ENCODE assay signal across 8 cellular contexts in the genomic region with DNA sequence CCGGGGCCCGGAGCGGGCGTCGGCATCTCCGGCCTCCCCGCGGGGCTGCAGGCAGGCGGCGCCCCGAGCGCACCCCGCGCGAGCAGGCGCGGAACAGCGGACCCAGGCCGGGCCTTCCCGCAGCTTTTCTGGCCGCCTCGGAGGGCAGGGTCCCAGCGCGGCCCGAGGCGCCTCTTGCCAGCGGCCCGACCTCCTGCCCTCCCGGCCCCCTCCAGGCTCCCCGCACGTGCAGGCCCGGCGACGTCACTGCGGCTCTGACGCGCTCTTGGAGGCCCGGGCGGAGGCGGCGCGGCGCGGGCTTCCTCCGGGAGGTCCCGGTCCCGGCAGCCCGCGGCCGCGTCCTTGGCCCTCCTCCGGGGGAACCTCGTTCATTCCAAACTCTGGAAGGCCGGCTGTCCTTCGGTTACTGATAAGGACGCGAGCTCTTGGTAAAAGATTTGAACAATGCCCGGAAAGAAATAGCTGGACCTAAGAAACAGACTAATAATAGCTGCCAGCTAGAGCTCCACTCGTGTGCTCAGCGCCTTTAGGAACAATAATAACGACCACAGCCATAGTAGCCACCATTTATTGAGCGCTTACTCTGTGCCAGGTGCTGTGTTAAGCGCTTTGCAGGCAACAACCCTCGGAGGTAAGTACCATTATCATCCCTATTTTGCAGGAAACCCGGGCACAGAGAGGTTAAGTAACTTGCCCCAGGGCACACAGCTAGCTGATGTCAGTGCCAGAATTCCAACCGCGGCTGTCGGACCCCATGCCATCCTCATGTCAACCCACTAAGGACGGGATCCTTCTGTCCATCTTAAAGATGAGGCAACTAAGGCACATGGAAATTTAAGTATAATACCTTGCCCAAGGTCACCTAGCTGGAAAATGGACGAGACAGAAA. TPM values are rescaled to one million over a fixed set of nuclear protein-coding genes. Genes with fewer than 3 reads are reported as not detected.
A peak's percentile ranks its signal among the peaks of the same experiment; 100 is the strongest.
DNase-seq lines count a peak whose midpoint lies in the region; ATAC-seq, FAIRE-seq and TF ChIP-seq lines count a peak whose summit lies in the region.

No MANE protein-coding gene starts in this region.

- no peak overlapping the region for H3K27ac ChIP-seq in neutrophil
- peak overlapping the region in 3 of 4 donors; percentile 25 to 81 (median 71) for H3K27ac ChIP-seq in tibial nerve

- FAIRE-seq in RCC 7860 (lab: Jason Lieb, UNC) (no peak), frontal cortex (lab: Jason Lieb, UNC) (no peak)

- 2% methylated on average over 12 to 30 of the region's 70 CpGs for WGBS in tibial nerve, 2 donors

- DNase-seq in NCI-H748 (lab: John Stamatoyannopoulos, UW; ENCODE audit: unreplicated experiment) (peak; percentile 54), NCI-H748 treated with DMSO at 0.1 percent for 48 hours (lab: John Stamatoyannopoulos, UW) (no peak), RCC 7860 (ENCODE audit: low spot score) (peak; percentile 18), frontal cortex (ENCODE audit: low spot score in 2 of 2) (peak; percentile 66), tibial nerve (ENCODE audit: low spot score in 2 of 2) (peak; percentile 22 to 32)
- DNase-seq in activated effector memory CD4-positive, alpha-beta T cell treated with anti-CD3 and anti-CD28 coated beads, Interleukin-2, amount 50 U/mL, for 16 hours: peak; percentile 86

- TF ChIP-seq CTCF in neutrophil (IDR thresholded peaks at IDR 0.05) (no peak), tibial nerve (IDR thresholded peaks at IDR 0.05) (peak in 2 of 5 experiments; percentile 15 to 29)

- H3K36me3 ChIP-seq in neutrophil: no peaks in the 10 kb centered on the region
- H3K36me3 ChIP-seq in tibial nerve: no peaks in the 10 kb centered on the region

- H3K4me3 ChIP-seq in neutrophil (ENCODE audit: low read depth in 1 of 2, low read length in 1 of 2) (peak overlapping the region; percentile 58 to 59), tibial nerve (peak overlapping the region; percentile 28 to 57 (median 30))

- no peak for TF ChIP-seq EP300 in tibial nerve (IDR thresholded peaks at IDR 0.05)

- H3K9me3 ChIP-seq in neutrophil (no peaks in the 10 kb centered on the region), tibial nerve (peaks cover 0 to 7% (median 0%) of the 10 kb centered on the region in 4 donors)

- H3K27me3 ChIP-seq in neutrophil (peaks cover 45% of the 10 kb centered on the region), tibial nerve (peaks cover 0 to 28% of the 10 kb centered on the region in 2 donors)

- TF ChIP-seq POLR2A in tibial nerve (IDR thresholded peaks at IDR 0.05): peak; percentile 22 to 24

- no peak for ATAC-seq in GM21737 (IDR thresholded peaks at IDR 0.05; ENCODE audit: unreplicated experiment)

- peaks cover 43 to 44% of the 10 kb centered on the region in 2 experiments for H3K4me1 ChIP-seq in neutrophil (ENCODE audit: control insufficient read depth in 1 of 2, insufficient read depth in 1 of 2, low read depth in 1 of 2, low read length in 1 of 2)
- H3K4me1 ChIP-seq in tibial nerve: peaks cover 0 to 39% (median 24%) of the 10 kb centered on the region in 4 donors

RNA-seq across cellular contexts. Expression of gene CREB3L1, which starts 39.1 kb away (rescaled TPM):
- total RNA-seq in frontal cortex (0.41 TPM), tibial nerve (1 to 10 TPM; 2.0 to 6.9 (median 3.4) TPM)
